18 cellular contexts compared by ENCODE assay signal in genomic region chr19:6068711-6069110, GRCh38. TPM values are rescaled to one million over a fixed set of nuclear protein-coding genes. Genes with fewer than 3 reads are reported as not detected.
A peak's percentile ranks its signal among the peaks of the same experiment; 100 is the strongest.
DNase-seq lines count a peak whose midpoint lies in the region; ATAC-seq, FAIRE-seq and TF ChIP-seq lines count a peak whose summit lies in the region.
"Had no signal": no experiment of that assay in that cellular context is flagged by ENCODE, and none has a peak within 500 bp of the region (broad histone marks: within the 10 kb centered on the region; RNA-seq: fewer than 3 reads in every experiment).

No MANE protein-coding gene starts in this region.

- POLR2A ChIA-PET in endothelial cell of umbilical vein (lab: Charles Lee): no interaction called here

- DNase-seq in natural killer cell (peak; percentile 8), endothelial cell of umbilical vein (ENCODE audit: low read depth, low spot score) (peak; percentile 48), aorta (peak in 1 of 2 donors; percentile 79), GM03348 (ENCODE audit: low spot score) (no peak)
- no peak for DNase-seq in natural killer cell treated with Interleukin-12 subunit alpha and Interleukin-12 subunit beta and Interleukin-15 and Interleukin-18, amount 100 ng/mL, for 72 hours (ENCODE audit: low spot score)
- DNase-seq in activated T-cell treated with anti-CD3 and anti-CD28 coated beads, Interleukin-2, amount 50 U/mL, for 4 hours: no peak
- DNase-seq: activated CD4-positive, CD25-positive, alpha-beta regulatory T cell treated with anti-CD3 and anti-CD28 coated beads, Interleukin-2, amount 50 U/mL, for 72 hours; activated naive CD4-positive, alpha-beta T cell treated with Interleukin-2 at 50 U/mL for 16 hours; brain microvascular endothelial cell; mucosa of descending colon; NCI-H1694 treated with DMSO at 0.1 percent for 48 hours; NCI-H345; SIG-M5 had no signal

- peak overlapping the region in 1 of 2 donors; percentile 89 for H3K27ac Mint-ChIP-seq in natural killer cell
- H3K27ac Mint-ChIP-seq in natural killer cell treated with Interleukin-12 subunit alpha and Interleukin-12 subunit beta and Interleukin-15 and Interleukin-18, amount 100 ng/mL, for 72 hours: no peak overlapping the region

- ATAC-seq in natural killer cell (no peak), aorta (ENCODE audit: low FRiP score) (no peak), GM21447 (IDR thresholded peaks at IDR 0.05; ENCODE audit: unreplicated experiment) (no peak)
- no peak for ATAC-seq in natural killer cell treated with Interleukin-12 subunit alpha and Interleukin-12 subunit beta and Interleukin-15 and Interleukin-18, amount 100 ng/mL, for 72 hours
- ATAC-seq in activated T-cell treated with anti-CD3 and anti-CD28 coated beads, Interleukin-2, amount 50 U/mL, for 4 hours: no peak
- ATAC-seq: mucosa of descending colon had no signal

- peaks cover 9% of the 10 kb centered on the region for H3K79me2 ChIP-seq in endothelial cell of umbilical vein (ENCODE audit: control insufficient read depth, insufficient read depth, low read length)
- H3K79me2 ChIP-seq: hepatocyte had no signal

- dilution Hi-C loops in endothelial cell of umbilical vein (cut with MboI; ENCODE audit: extremely low pct_ligation_motif_present, low sequenced_read_pairs): no loop called here

- peaks cover 6 to 16% of the 10 kb centered on the region in 2 donors for H3K27me3 Mint-ChIP-seq in natural killer cell (ENCODE audit: low read depth in 2 of 2)
- H3K27me3 Mint-ChIP-seq in natural killer cell treated with Interleukin-12 subunit alpha and Interleukin-12 subunit beta and Interleukin-15 and Interleukin-18, amount 100 ng/mL, for 72 hours: peaks cover 0 to 7% of the 10 kb centered on the region in 2 donors
- H3K27me3 Mint-ChIP-seq in activated T-cell treated with anti-CD3 and anti-CD28 coated beads, Interleukin-2, amount 50 U/mL, for 4 hours (ENCODE audit: low read depth): peaks cover 7% of the 10 kb centered on the region

- H3K4me1 ChIP-seq in endothelial cell of umbilical vein (ENCODE audit: control insufficient read depth, extremely low read depth, insufficient read depth, low read length): peaks cover 40% of the 10 kb centered on the region
- peaks cover 47 to 50% of the 10 kb centered on the region in 2 experiments for H3K4me1 ChIP-seq in neutrophil (ENCODE audit: control insufficient read depth in 1 of 2, insufficient read depth in 1 of 2, low read depth in 1 of 2, low read length in 1 of 2)
- peaks cover 3 to 11% of the 10 kb centered on the region in 2 donors for H3K4me1 ChIP-seq in aorta (ENCODE audit: control insufficient read depth in 1 of 2, insufficient read depth in 2 of 2, low read length in 2 of 2)

- WGBS in aorta, 2 donors: 7 to 10% methylated on average over 2 of the region's 2 CpGs

- H4K20me1 ChIP-seq in endothelial cell of umbilical vein (replicated peaks; ENCODE audit: control insufficient read depth, extremely low read depth, insufficient read depth, low read length): no peaks in the 10 kb centered on the region

- no peaks in the 10 kb centered on the region for H3K9me1 ChIP-seq in endothelial cell of umbilical vein (replicated peaks; ENCODE audit: control insufficient read depth, extremely low read depth, insufficient read depth, low read length)

- H3K27me3 ChIP-seq in endothelial cell of umbilical vein (ENCODE audit: control insufficient read depth in 2 of 2, insufficient read depth in 2 of 2, low read length in 2 of 2) (no peaks in the 10 kb centered on the region), neutrophil (no peaks in the 10 kb centered on the region), aorta (ENCODE audit: control insufficient read depth in 1 of 2, insufficient read depth in 2 of 2, low read length in 1 of 2) (no peaks in the 10 kb centered on the region)
- H3K27me3 ChIP-seq: brain microvascular endothelial cell, hepatocyte had no signal

- H3K9me3 Mint-ChIP-seq in natural killer cell: peaks cover 0 to 2% of the 10 kb centered on the region in 2 donors
- H3K9me3 Mint-ChIP-seq in natural killer cell treated with Interleukin-12 subunit alpha and Interleukin-12 subunit beta and Interleukin-15 and Interleukin-18, amount 100 ng/mL, for 72 hours: no peaks in the 10 kb centered on the region
- no peaks in the 10 kb centered on the region for H3K9me3 Mint-ChIP-seq in activated T-cell treated with anti-CD3 and anti-CD28 coated beads, Interleukin-2, amount 50 U/mL, for 4 hours

- H3K9ac ChIP-seq in endothelial cell of umbilical vein (replicated peaks; ENCODE audit: extremely low read depth, insufficient read depth, low read length): no peak overlapping the region

- CTCF ChIA-PET in endothelial cell of umbilical vein (lab: Charles Lee): no interaction called here

- TF ChIP-seq CTCF in natural killer cell (IDR thresholded peaks at IDR 0.05) (no peak), endothelial cell of umbilical vein (IDR thresholded peaks at IDR 0.05; ENCODE audit: extremely low read depth in 1 of 2, insufficient read depth in 1 of 2, low read depth in 1 of 2, low read length in 2 of 2) (no peak), neutrophil (IDR thresholded peaks at IDR 0.05) (no peak)

- no peak overlapping the region for H3K4me3 ChIP-seq in endothelial cell of umbilical vein (replicated peaks in 1 of 3; ENCODE audit: insufficient read depth in 1 of 3, low read depth in 1 of 3, low read length in 3 of 3)
- no peak overlapping the region for H3K4me3 ChIP-seq in neutrophil (ENCODE audit: low read depth in 1 of 2, low read length in 1 of 2)
- H3K4me3 ChIP-seq in aorta (ENCODE audit: low read length in 2 of 2): no peak overlapping the region
- H3K4me3 ChIP-seq: hepatocyte, mucosa of descending colon had no signal

- no TSS peak for BruUV-seq in endothelial cell of umbilical vein (replicated peaks; lab: Mats Ljungman, UMichigan)

- TF ChIP-seq POLR2A in endothelial cell of umbilical vein (IDR thresholded peaks at IDR 0.05; ENCODE audit: low read depth, low read length): no peak

- no peak for FAIRE-seq in endothelial cell of umbilical vein (lab: Jason Lieb, UNC)
- FAIRE-seq: H54, keratinocyte had no signal

- no peak overlapping the region for H3K4me3 Mint-ChIP-seq in natural killer cell
- no peak overlapping the region for H3K4me3 Mint-ChIP-seq in natural killer cell treated with Interleukin-12 subunit alpha and Interleukin-12 subunit beta and Interleukin-15 and Interleukin-18, amount 100 ng/mL, for 72 hours
- no peak overlapping the region for H3K4me3 Mint-ChIP-seq in activated T-cell treated with anti-CD3 and anti-CD28 coated beads, Interleukin-2, amount 50 U/mL, for 4 hours

- intact Hi-C loops in natural killer cell (cut with micrococcal nuclease) (loop anchor here (5.0 kb wide), 1 partner anchor 44 kb away; the partner anchor contains the start of gene RFX2), endothelial cell of umbilical vein (cut with micrococcal nuclease) (no loop called here), aorta (cut with DNase I) (loop anchor here in 1 of 2 donors (1.0 kb wide), 1 partner anchor 22 kb away; no protein-coding TSS in a partner anchor)

- no peak overlapping the region for H3K4me2 ChIP-seq in endothelial cell of umbilical vein (ENCODE audit: insufficient read depth, low read length)
- H3K4me2 ChIP-seq: hepatocyte had no signal

- no peak overlapping the region for H2AFZ ChIP-seq in endothelial cell of umbilical vein (ENCODE audit: low read depth, low read length)
- H2AFZ ChIP-seq: hepatocyte had no signal

- H3K27ac ChIP-seq in endothelial cell of umbilical vein (ENCODE audit: insufficient read depth, low read depth, low read length) (no peak overlapping the region), neutrophil (peak overlapping the region; percentile 54), aorta (ENCODE audit: low read depth in 1 of 2, low read length in 2 of 2) (peak overlapping the region; percentile 74 to 100)
- H3K27ac ChIP-seq: brain microvascular endothelial cell, hepatocyte had no signal

- H3K4me1 Mint-ChIP-seq in natural killer cell: peaks cover 28 to 39% of the 10 kb centered on the region in 2 donors
- peaks cover 12 to 24% of the 10 kb centered on the region in 2 donors for H3K4me1 Mint-ChIP-seq in natural killer cell treated with Interleukin-12 subunit alpha and Interleukin-12 subunit beta and Interleukin-15 and Interleukin-18, amount 100 ng/mL, for 72 hours (ENCODE audit: low read depth in 2 of 2)
- H3K4me1 Mint-ChIP-seq in activated T-cell treated with anti-CD3 and anti-CD28 coated beads, Interleukin-2, amount 50 U/mL, for 4 hours (ENCODE audit: low read depth): peaks cover 36% of the 10 kb centered on the region

- H3K36me3 ChIP-seq in endothelial cell of umbilical vein (ENCODE audit: control insufficient read depth in 2 of 2, extremely low read depth in 1 of 2, insufficient read depth in 2 of 2, low read length in 2 of 2): no peaks in the 10 kb centered on the region
- no peaks in the 10 kb centered on the region for H3K36me3 ChIP-seq in neutrophil
- H3K36me3 ChIP-seq in aorta (ENCODE audit: control insufficient read depth in 1 of 2, insufficient read depth in 2 of 2, low read length in 1 of 2): no peaks in the 10 kb centered on the region
- H3K36me3 ChIP-seq: brain microvascular endothelial cell had no signal

- H3K9me3 ChIP-seq in endothelial cell of umbilical vein (replicated peaks; ENCODE audit: control insufficient read depth, insufficient read depth, low read length) (no peaks in the 10 kb centered on the region), neutrophil (no peaks in the 10 kb centered on the region), aorta (ENCODE audit: control insufficient read depth, low read length) (no peaks in the 10 kb centered on the region)
- H3K9me3 ChIP-seq: mucosa of descending colon had no signal

- H3K36me3 Mint-ChIP-seq in natural killer cell: peaks cover 6% of the 10 kb centered on the region
- H3K36me3 Mint-ChIP-seq in natural killer cell treated with Interleukin-12 subunit alpha and Interleukin-12 subunit beta and Interleukin-15 and Interleukin-18, amount 100 ng/mL, for 72 hours: no peaks in the 10 kb centered on the region
- no peaks in the 10 kb centered on the region for H3K36me3 Mint-ChIP-seq in activated T-cell treated with anti-CD3 and anti-CD28 coated beads, Interleukin-2, amount 50 U/mL, for 4 hours (ENCODE audit: insufficient read depth)

RNA-seq across cellular contexts. Expression of gene RFX2, which starts 41.6 kb away (rescaled TPM):
- total RNA-seq in natural killer cell: 1 to 10 TPM; 2.4 to 4.6 (median 4.1) TPM
- total RNA-seq in natural killer cell treated with Interleukin-12 subunit alpha and Interleukin-12 subunit beta and Interleukin-15 and Interleukin-18, amount 100 ng/mL, for 72 hours: 1 to 10 TPM; 6.6 to 6.9 TPM
- total RNA-seq in endothelial cell of umbilical vein: 16.1 and 16.2 TPM in 2 replicates
- polyA plus RNA-seq in endothelial cell of umbilical vein: 19.0 and 20.6 TPM in 2 replicates
- 11.3 and 15.3 TPM in 2 replicates for polyA plus RNA-seq in endothelial cell of umbilical vein (2011; cell fraction: cytosol; rRNA removed)
- polyA plus RNA-seq in endothelial cell of umbilical vein (2011; cell fraction: nucleus; rRNA removed): 21.1 and 23.5 TPM in 2 replicates
- 7.6 and 11.4 TPM in 2 replicates for polyA plus RNA-seq in endothelial cell of umbilical vein (2012)
- 15.6 and 17.3 TPM in 2 replicates for polyA minus RNA-seq in endothelial cell of umbilical vein
- polyA minus RNA-seq in endothelial cell of umbilical vein (2011; cell fraction: cytosol; rRNA and poly(A)+ RNA removed): 3.7 TPM
- 21.1 and 28.7 TPM in 2 replicates for polyA minus RNA-seq in endothelial cell of umbilical vein (2011; cell fraction: nucleus; rRNA and poly(A)+ RNA removed)
- 10 to 100 TPM; 16.6 to 26.1 TPM for total RNA-seq in aorta
- 10 to 100 TPM in 1 of 2 donors, 1 to 10 TPM in 1; 6.5 to 12.6 TPM for polyA plus RNA-seq in aorta
- total RNA-seq in activated T-cell treated with anti-CD3 and anti-CD28 coated beads, Interleukin-2, amount 50 U/mL, for 4 hours: 1 to 10 TPM; 4.0 to 5.1 (median 4.0) TPM

Comparison
In these comparisons a context has a peak if more than half of its experiments do, and no peak if none do; other contexts are left out.
1. DNase-seq: peak in natural killer cell (single experiment) and endothelial cell of umbilical vein (single experiment); none in natural killer cell treated with Interleukin-12 subunit alpha and Interleukin-12 subunit beta and Interleukin-15 and Interleukin-18, amount 100 ng/mL, for 72 hours (single experiment), activated T-cell treated with anti-CD3 and anti-CD28 coated beads, Interleukin-2, amount 50 U/mL, for 4 hours (single experiment) and GM03348 (single experiment).